24 cellular contexts compared by ENCODE assay signal in the genomic region with DNA sequence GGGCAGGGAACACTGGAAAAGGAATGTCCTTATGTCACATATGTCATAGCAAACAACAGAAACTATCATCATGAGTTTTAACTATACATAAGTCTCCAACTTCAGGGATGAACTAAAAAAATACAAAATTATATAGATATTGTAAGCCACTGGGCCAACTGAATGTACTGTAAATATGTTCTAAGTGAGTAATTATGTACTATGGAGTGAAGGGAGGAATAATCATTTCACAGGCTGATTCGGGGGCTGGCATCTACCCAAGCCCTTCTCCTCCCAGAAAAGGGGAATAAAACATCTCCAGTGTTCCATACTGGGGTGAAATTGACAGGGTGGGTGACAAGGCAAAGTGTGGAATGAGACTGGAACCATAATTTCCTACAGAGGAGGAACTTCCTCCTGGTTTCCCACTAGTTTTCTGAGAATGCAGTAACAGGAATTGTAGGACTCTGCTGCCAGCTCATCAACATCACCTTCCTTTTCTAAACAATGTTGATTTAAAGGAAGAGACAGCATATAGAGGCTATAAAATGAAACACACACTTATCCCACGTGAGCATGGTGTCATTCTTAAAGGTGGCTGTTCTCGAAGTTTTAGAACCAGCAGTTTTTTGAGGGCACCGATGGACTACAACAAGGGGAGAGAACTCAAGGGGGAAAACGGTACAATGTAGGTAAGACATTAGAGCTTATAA.
DNase-seq lines count a peak whose midpoint lies in the region; ATAC-seq and TF ChIP-seq lines count a peak whose summit lies in the region.
"Had no signal": no experiment of that assay in that cellular context is flagged by ENCODE, and none has a peak within 500 bp of the region (broad histone marks: within the 10 kb centered on the region; RNA-seq: fewer than 3 reads in every experiment).

No MANE protein-coding gene starts in this region.

- no peak overlapping the region for H3K4me3 Mint-ChIP-seq in activated T-cell treated with anti-CD3 and anti-CD28 coated beads, Interleukin-2, amount 50 U/mL, for 72 hours

- no peak for TF ChIP-seq CTCF in HEK293 (tag by site-specific recombination; IDR thresholded peaks at IDR 0.05)
- no peak for TF ChIP-seq CTCF in mucosa of descending colon (IDR thresholded peaks at IDR 0.05)

- no peak for DNase-seq in activated T-cell treated with anti-CD3 and anti-CD28 coated beads, Interleukin-2, amount 50 U/mL, for 72 hours
- no peak for DNase-seq in activated T-cell treated with anti-CD3 and anti-CD28 coated beads for 4 hours
- DNase-seq in SK-N-MC (ENCODE audit: low read depth, low spot score): no peak
- peak in 1 of 3 donors; percentile 32 for DNase-seq in mucosa of descending colon
- DNase-seq in T-helper 2 cell: no peak
- DNase-seq in SW 1271 (lab: John Stamatoyannopoulos, UW): no peak
- DNase-seq: BE2C, DMS79, KBM-7, NCI-H1105, NCI-H146, NCI-H2171 treated with DMSO at 0.1 percent for 48 hours, NCI-H524 treated with DMSO at 0.1 percent for 48 hours, NCI-H82, PC-9, SHP77 treated with DMSO at 0.1 percent for 48 hours, SK-N-SH had no signal

- no peaks in the 10 kb centered on the region for H3K4me1 Mint-ChIP-seq in activated T-cell treated with anti-CD3 and anti-CD28 coated beads, Interleukin-2, amount 50 U/mL, for 72 hours (ENCODE audit: low read depth)

- ATAC-seq in activated T-cell treated with anti-CD3 and anti-CD28 coated beads, Interleukin-2, amount 50 U/mL, for 72 hours (replicated peaks in 1 of 2): no peak
- ATAC-seq in mucosa of descending colon (peak; percentile 94), HG02759 (IDR thresholded peaks at IDR 0.05; ENCODE audit: unreplicated experiment) (no peak)
- ATAC-seq: A549, GM12878, HepG2 had no signal

- H3K36me3 ChIP-seq in HEK293 (ENCODE audit: control insufficient read depth in 2 of 2, insufficient read depth in 1 of 2, low read length in 2 of 2): peaks cover 0 to 29% of the 10 kb centered on the region in 2 experiments; a peak in 2 of 3 replicates
- H3K36me3 ChIP-seq in SK-N-MC (ENCODE audit: insufficient read depth, low read length): peaks cover 33% of the 10 kb centered on the region
- no peaks in the 10 kb centered on the region for H3K36me3 ChIP-seq in mucosa of descending colon (ENCODE audit: low read depth)

- H3K4me1 ChIP-seq in HEK293 (ENCODE audit: control insufficient read depth, insufficient read depth, low read length) (peaks cover 4% of the 10 kb centered on the region; the same call in 1 of the 2 replicates), mucosa of descending colon (ENCODE audit: low read depth) (no peaks in the 10 kb centered on the region)
- H3K4me1 ChIP-seq: BE2C had no signal

- H3K27ac Mint-ChIP-seq in activated T-cell treated with anti-CD3 and anti-CD28 coated beads, Interleukin-2, amount 50 U/mL, for 72 hours: peak overlapping the region; percentile 39

- no peak overlapping the region for H3K27ac ChIP-seq in HEK293 (ENCODE audit: extremely low read depth, low read depth, low read length)
- H3K27ac ChIP-seq in SK-N-MC: peak overlapping the region; percentile 7; the same call in 1 of the 2 replicates
- H3K27ac ChIP-seq: A549, HL-60, PC-9, RWPE1 had no signal

- H3K36me3 Mint-ChIP-seq in activated T-cell treated with anti-CD3 and anti-CD28 coated beads, Interleukin-2, amount 50 U/mL, for 72 hours (ENCODE audit: insufficient read depth in 2 of 2): peaks cover 3 to 10% of the 10 kb centered on the region in 2 donors

- no peaks in the 10 kb centered on the region for H3K27me3 Mint-ChIP-seq in activated T-cell treated with anti-CD3 and anti-CD28 coated beads, Interleukin-2, amount 50 U/mL, for 72 hours (ENCODE audit: low read depth)

- no peak overlapping the region for H3K9ac ChIP-seq in SK-N-MC (ENCODE audit: insufficient read length)
- H3K9ac ChIP-seq: SK-N-SH had no signal

- H3K9me3 Mint-ChIP-seq in activated T-cell treated with anti-CD3 and anti-CD28 coated beads, Interleukin-2, amount 50 U/mL, for 72 hours: no peaks in the 10 kb centered on the region

- CTCF ChIA-PET in HEK293 (lab: Yijun Ruan, JAX): interaction anchor here (0.6 kb wide), 1 partner anchor 739 kb away, joined by 3 read pairs; no protein-coding TSS in a partner anchor

- POLR2A ChIA-PET in HEK293 (lab: Yijun Ruan, JAX): no interaction called here

- H3K4me3 ChIP-seq in HEK293 (ENCODE audit: low read depth, low read length) (no peak overlapping the region), SK-N-MC (no peak overlapping the region), mucosa of descending colon (no peak overlapping the region)
- H3K4me3 ChIP-seq: A549, GM12878, PC-9 had no signal

- intact Hi-C loops in mucosa of descending colon (cut with DNase I, micrococcal nuclease): no loop called here

- H3K9me3 ChIP-seq in HEK293 (ENCODE audit: control insufficient read depth, insufficient read depth, low read depth, low read length): no peaks in the 10 kb centered on the region
- H3K9me3 ChIP-seq in SK-N-MC (ENCODE audit: low read depth, low read length): no peaks in the 10 kb centered on the region
- H3K9me3 ChIP-seq in mucosa of descending colon: no peaks in the 10 kb centered on the region
- H3K9me3 ChIP-seq: A549, BE2C, SK-N-SH had no signal

TF ChIP-seq in HEK293, 187 proteins besides CTCF, POLR2A, EP300 and RAD21:
- TF ChIP-seq ZBTB20 (tag by site-specific recombination; IDR thresholded peaks at IDR 0.05): peak; percentile 79
- no peak for TF ChIP-seq ZNF707 (tag by site-specific recombination; IDR thresholded peaks at IDR 0.05)
- TF ChIP-seq ZNF433 (tag by site-specific recombination; IDR thresholded peaks at IDR 0.05; ENCODE audit: low read depth): no peak
